1 cellular context compared by ENCODE assay signal in genomic region chr9:36690769-36691168, GRCh38.
TF ChIP-seq lines count a peak whose summit lies in the region.

No MANE protein-coding gene starts in this region.

TF ChIP-seq in GM23338, 12 proteins besides CTCF, POLR2A, EP300 and RAD21 (continued from another document):
- TF ChIP-seq REST (IDR thresholded peaks at IDR 0.05; ENCODE audit: unreplicated experiment), result no peak
- TF ChIP-seq NANOG (IDR thresholded peaks at IDR 0.05; ENCODE audit: borderline replicate concordance), result no peak
- TF ChIP-seq STAT1 (IDR thresholded peaks at IDR 0.05; ENCODE audit: unreplicated experiment), result no peak
- TF ChIP-seq POLR2AphosphoS5 (IDR thresholded peaks at IDR 0.05; ENCODE audit: low read depth), result no peak
- no peak for TF ChIP-seq CREB1 (CRISPR knock-in tag; IDR thresholded peaks at IDR 0.05; ENCODE audit: low read depth)
- TF ChIP-seq EZH2phosphoT487 (IDR thresholded peaks at IDR 0.05; ENCODE audit: unreplicated experiment), result no peak
- no peak for TF ChIP-seq JUNB (IDR thresholded peaks at IDR 0.05; ENCODE audit: unreplicated experiment)
- no peak for TF ChIP-seq ZNF331 (CRISPR knock-in tag; IDR thresholded peaks at IDR 0.05; ENCODE audit: low read depth)
TF ChIP-seq in GM23338: peak in this region for 0.
